Comparison of ENCODE assay signal across 9 cellular contexts in the genomic region with DNA sequence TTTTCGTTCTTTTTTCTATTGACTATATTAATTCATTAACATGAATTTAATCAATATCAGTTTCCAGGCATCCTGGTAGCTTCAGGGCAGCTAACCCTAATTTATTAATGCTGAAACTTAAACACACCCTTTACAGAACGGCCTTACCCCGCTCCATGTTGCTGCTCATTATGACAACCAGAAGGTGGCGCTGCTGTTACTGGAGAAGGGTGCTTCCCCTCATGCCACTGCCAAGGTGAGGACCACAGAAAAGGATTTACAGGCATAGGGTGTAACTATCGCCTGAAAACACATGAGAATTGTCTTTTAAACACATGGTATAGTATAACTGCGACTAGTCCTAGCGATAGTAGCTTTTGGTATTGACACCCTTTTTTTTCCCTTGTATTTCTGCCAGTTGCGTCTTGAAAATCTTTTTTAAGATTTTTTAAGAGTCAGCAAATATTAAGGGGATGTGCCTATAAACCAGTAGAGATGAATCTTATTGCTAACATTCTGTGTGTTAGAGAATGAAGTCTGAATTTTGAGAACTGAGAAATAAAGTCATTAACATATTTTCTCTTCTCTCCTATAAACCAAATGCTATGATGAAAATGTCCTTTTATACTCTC.
DNase-seq lines count a peak whose midpoint lies in the region; ATAC-seq and TF ChIP-seq lines count a peak whose summit lies in the region.
"Had no signal": no experiment of that assay in that cellular context is flagged by ENCODE, and none has a peak within 500 bp of the region (broad histone marks: within the 10 kb centered on the region; RNA-seq: fewer than 3 reads in every experiment).

No MANE protein-coding gene starts in this region.

- H3K4me3 Mint-ChIP-seq in activated CD4-positive, alpha-beta memory T cell treated with anti-CD3 and anti-CD28 coated beads for 36 hours: no peak overlapping the region
- no peak overlapping the region for H3K4me3 Mint-ChIP-seq in natural killer cell
- H3K4me3 Mint-ChIP-seq: activated naive CD8-positive, alpha-beta T cell had no signal

- no peak for TF ChIP-seq CTCF in natural killer cell (IDR thresholded peaks at IDR 0.05)
- peak; percentile 39 to 73 for TF ChIP-seq CTCF in suprapubic skin (IDR thresholded peaks at IDR 0.05)

- H3K4me3 ChIP-seq in suprapubic skin: no peak overlapping the region

- POLR2A ChIA-PET in activated CD4-positive, alpha-beta memory T cell treated with anti-CD3 and anti-CD28 coated beads for 36 hours (lab: Charles Lee): no interaction called here

- no peak overlapping the region for H3K27ac Mint-ChIP-seq in activated CD4-positive, alpha-beta memory T cell treated with anti-CD3 and anti-CD28 coated beads for 36 hours
- no peak overlapping the region for H3K27ac Mint-ChIP-seq in natural killer cell
- H3K27ac Mint-ChIP-seq: activated naive CD8-positive, alpha-beta T cell had no signal

- CTCF ChIA-PET in activated CD4-positive, alpha-beta memory T cell treated with anti-CD3 and anti-CD28 coated beads for 36 hours (lab: Charles Lee): interaction anchor here (0.5 to 1.3 kb wide), 7 partner anchors 11 to 220 kb away, joined by 3 to 7 read pairs (median 3); no protein-coding TSS in a partner anchor

- TF ChIP-seq EP300 in suprapubic skin (IDR thresholded peaks at IDR 0.05): no peak

- WGBS in suprapubic skin: 33% methylated on average over 8 of the region's 8 CpGs

- H3K27ac ChIP-seq in suprapubic skin: no peak overlapping the region

- H3K36me3 ChIP-seq in suprapubic skin: no peaks in the 10 kb centered on the region

- H3K27me3 ChIP-seq in suprapubic skin: no peaks in the 10 kb centered on the region

- H3K36me3 Mint-ChIP-seq in activated CD4-positive, alpha-beta memory T cell treated with anti-CD3 and anti-CD28 coated beads for 36 hours: no peaks in the 10 kb centered on the region
- no peaks in the 10 kb centered on the region for H3K36me3 Mint-ChIP-seq in natural killer cell
- H3K36me3 Mint-ChIP-seq: activated naive CD8-positive, alpha-beta T cell had no signal

- ATAC-seq in GM19324 (IDR thresholded peaks at IDR 0.05; ENCODE audit: low FRiP score, unreplicated experiment): peak; percentile 96
- ATAC-seq in HG03280 (IDR thresholded peaks at IDR 0.05; ENCODE audit: unreplicated experiment): peak; percentile 94
- ATAC-seq in natural killer cell: peak; percentile 61 to 78 (median 67)

- intact Hi-C loops in activated CD4-positive, alpha-beta memory T cell treated with anti-CD3 and anti-CD28 coated beads for 36 hours (cut with micrococcal nuclease): loop anchor here (1.0 to 10.0 kb wide), 6 partner anchors 49 to 1106 kb away; partner anchors contain the start of gene CAMK2D
- intact Hi-C loops in natural killer cell (cut with micrococcal nuclease): no loop called here

- H3K4me1 Mint-ChIP-seq in activated CD4-positive, alpha-beta memory T cell treated with anti-CD3 and anti-CD28 coated beads for 36 hours (ENCODE audit: low read depth): no peaks in the 10 kb centered on the region
- no peaks in the 10 kb centered on the region for H3K4me1 Mint-ChIP-seq in natural killer cell

- H3K4me1 ChIP-seq in suprapubic skin: peaks cover 3% of the 10 kb centered on the region

- no peaks in the 10 kb centered on the region for H3K9me3 Mint-ChIP-seq in activated CD4-positive, alpha-beta memory T cell treated with anti-CD3 and anti-CD28 coated beads for 36 hours
- no peaks in the 10 kb centered on the region for H3K9me3 Mint-ChIP-seq in natural killer cell

- TF ChIP-seq POLR2A in erythroblast (IDR thresholded peaks at IDR 0.05; ENCODE audit: low read length): no peak
- TF ChIP-seq POLR2A in suprapubic skin (IDR thresholded peaks at IDR 0.05): no peak

- no peaks in the 10 kb centered on the region for H3K9me3 ChIP-seq in suprapubic skin

- H3K27me3 Mint-ChIP-seq in activated CD4-positive, alpha-beta memory T cell treated with anti-CD3 and anti-CD28 coated beads for 36 hours: peaks cover 8% of the 10 kb centered on the region
- H3K27me3 Mint-ChIP-seq in natural killer cell (ENCODE audit: low read depth in 2 of 2): peaks cover 0 to 8% of the 10 kb centered on the region in 2 donors

- DNase-seq in CMK (ENCODE audit: low read depth) (peak; percentile 29), NCI-H526 treated with DMSO at 0.1 percent for 48 hours (lab: John Stamatoyannopoulos, UW) (peak; percentile 52), erythroblast (lab: John Stamatoyannopoulos, UW) (peak; percentile 54 to 75), natural killer cell (peak; percentile 17), suprapubic skin (ENCODE audit: low spot score in 2 of 2) (peak; percentile 80 to 82)
- DNase-seq in activated CD4-positive, alpha-beta memory T cell treated with anti-CD3 and anti-CD28 coated beads for 36 hours: peak; percentile 72

Comparison
In these comparisons a context has a peak if more than half of its experiments do, and no peak if none do; other contexts are left out.
1. DNase-seq: peak in every context shown above with its lines; median percentile 81 in suprapubic skin; 72 in activated CD4-positive, alpha-beta memory T cell treated with anti-CD3 and anti-CD28 coated beads for 36 hours; 64 in erythroblast; 52 in NCI-H526 treated with DMSO at 0.1 percent for 48 hours; 29 in CMK; 17 in natural killer cell.